ENCODE assay signal across 31 cellular contexts in the genomic region with DNA sequence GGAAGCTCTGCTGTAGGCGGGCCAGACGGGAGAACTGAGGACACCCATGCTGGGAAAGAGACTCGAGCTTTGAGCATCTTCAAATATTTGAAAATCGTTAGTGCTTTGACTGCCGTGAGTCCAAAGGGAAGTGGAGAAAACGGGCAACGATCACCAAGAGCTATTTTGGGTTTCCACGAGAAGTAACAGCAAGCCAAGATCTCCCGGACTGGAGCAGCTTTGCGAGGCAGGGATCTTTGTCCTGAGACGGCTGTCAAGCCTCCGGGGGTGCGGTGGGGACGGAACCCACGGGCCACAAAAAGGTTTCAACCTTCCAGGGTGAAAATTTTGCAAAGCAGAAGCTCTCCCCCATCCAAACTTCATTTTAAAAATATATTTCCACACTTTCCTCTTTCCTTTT.
DNase-seq lines count a peak whose midpoint lies in the region; ATAC-seq and TF ChIP-seq lines count a peak whose summit lies in the region.
"Had no signal": no experiment of that assay in that cellular context is flagged by ENCODE, and none has a peak within 500 bp of the region (broad histone marks: within the 10 kb centered on the region; RNA-seq: fewer than 3 reads in every experiment).

No MANE protein-coding gene starts in this region.

- intact Hi-C loops in activated CD4-positive, alpha-beta memory T cell treated with anti-CD3 and anti-CD28 coated beads for 36 hours (cut with micrococcal nuclease): no loop called here

- peaks cover under 1% of the 10 kb centered on the region for H3K4me1 Mint-ChIP-seq in activated CD4-positive, alpha-beta memory T cell treated with anti-CD3 and anti-CD28 coated beads, Interleukin-2, amount 10 ng/mL, durations not matched to agents 7 days and 5 days
- H3K4me1 Mint-ChIP-seq in activated CD4-positive, alpha-beta memory T cell treated with anti-CD3 and anti-CD28 coated beads for 36 hours (ENCODE audit: low read depth): no peaks in the 10 kb centered on the region
- H3K4me1 Mint-ChIP-seq: activated naive CD8-positive, alpha-beta T cell treated with anti-CD3 and anti-CD28 coated beads for 36 hours; naive B cell had no signal

- no peak overlapping the region for H2AFZ ChIP-seq in osteoblast (ENCODE audit: low read length)

- H3K4me1 ChIP-seq in lung (ENCODE audit: control insufficient read depth in 2 of 2, insufficient read depth in 2 of 2, low read length in 2 of 2): peaks cover 0 to 8% of the 10 kb centered on the region in 2 donors
- peaks cover 8 to 34% of the 10 kb centered on the region in 2 donors for H3K4me1 ChIP-seq in thoracic aorta (ENCODE audit: control insufficient read depth in 1 of 2, low read depth in 2 of 2)
- H3K4me1 ChIP-seq in osteoblast (ENCODE audit: insufficient read depth, low read length): no peaks in the 10 kb centered on the region
- H3K4me1 ChIP-seq: A549, uterus had no signal

- H3K27me3 ChIP-seq in H7 (ENCODE audit: control insufficient read depth, insufficient read depth, low read length): no peaks in the 10 kb centered on the region
- no peaks in the 10 kb centered on the region for H3K27me3 ChIP-seq in lung (ENCODE audit: control insufficient read depth, insufficient read depth)
- H3K27me3 ChIP-seq in thoracic aorta (replicated peaks; ENCODE audit: insufficient read depth): no peaks in the 10 kb centered on the region
- no peaks in the 10 kb centered on the region for H3K27me3 ChIP-seq in osteoblast (ENCODE audit: insufficient read depth, low read length)
- H3K27me3 ChIP-seq: cardiac muscle cell, suprapubic skin, uterus had no signal

- H3K27ac Mint-ChIP-seq in activated CD4-positive, alpha-beta memory T cell treated with anti-CD3 and anti-CD28 coated beads, Interleukin-2, amount 10 ng/mL, durations not matched to agents 7 days and 5 days: no peak overlapping the region
- H3K27ac Mint-ChIP-seq in activated CD4-positive, alpha-beta memory T cell treated with anti-CD3 and anti-CD28 coated beads for 36 hours: no peak overlapping the region
- H3K27ac Mint-ChIP-seq: activated naive CD8-positive, alpha-beta T cell treated with anti-CD3 and anti-CD28 coated beads for 36 hours; CD4-positive, alpha-beta memory T cell; naive B cell; T-helper 1 cell treated with Interleukin-12 subunit alpha and Interleukin-12 subunit beta and Interleukin-4 antibody, amounts not matched to agents 30 μg/mL and 1 μg/mL, for 36 hours had no signal

- H3K4me3 Mint-ChIP-seq in activated CD4-positive, alpha-beta memory T cell treated with anti-CD3 and anti-CD28 coated beads, Interleukin-2, amount 10 ng/mL, durations not matched to agents 7 days and 5 days: no peak overlapping the region
- H3K4me3 Mint-ChIP-seq in activated CD4-positive, alpha-beta memory T cell treated with anti-CD3 and anti-CD28 coated beads for 36 hours: no peak overlapping the region
- H3K4me3 Mint-ChIP-seq: activated naive CD8-positive, alpha-beta T cell treated with anti-CD3 and anti-CD28 coated beads for 36 hours; CD4-positive, alpha-beta memory T cell; T-helper 1 cell treated with Interleukin-12 subunit alpha and Interleukin-12 subunit beta and Interleukin-4 antibody, amounts not matched to agents 30 μg/mL and 1 μg/mL, for 36 hours had no signal

- H3K9me3 ChIP-seq in lung (ENCODE audit: control insufficient read depth in 2 of 2, insufficient read depth in 1 of 2, low read length in 1 of 2) (no peaks in the 10 kb centered on the region), thoracic aorta (no peaks in the 10 kb centered on the region), osteoblast (ENCODE audit: low read depth, low read length) (no peaks in the 10 kb centered on the region)
- H3K9me3 ChIP-seq: A549, suprapubic skin, uterus had no signal

- H3K9me3 Mint-ChIP-seq in activated CD4-positive, alpha-beta memory T cell treated with anti-CD3 and anti-CD28 coated beads, Interleukin-2, amount 10 ng/mL, durations not matched to agents 7 days and 5 days: no peaks in the 10 kb centered on the region
- H3K9me3 Mint-ChIP-seq in activated CD4-positive, alpha-beta memory T cell treated with anti-CD3 and anti-CD28 coated beads for 36 hours: no peaks in the 10 kb centered on the region
- H3K9me3 Mint-ChIP-seq: activated naive CD8-positive, alpha-beta T cell treated with anti-CD3 and anti-CD28 coated beads for 36 hours; CD4-positive, alpha-beta memory T cell; T-helper 1 cell treated with Interleukin-12 subunit alpha and Interleukin-12 subunit beta and Interleukin-4 antibody, amounts not matched to agents 30 μg/mL and 1 μg/mL, for 36 hours had no signal

- H3K27me3 Mint-ChIP-seq in activated CD4-positive, alpha-beta memory T cell treated with anti-CD3 and anti-CD28 coated beads, Interleukin-2, amount 10 ng/mL, durations not matched to agents 7 days and 5 days: peaks cover 2% of the 10 kb centered on the region
- H3K27me3 Mint-ChIP-seq in activated CD4-positive, alpha-beta memory T cell treated with anti-CD3 and anti-CD28 coated beads for 36 hours: peaks cover under 1% of the 10 kb centered on the region

- CTCF ChIA-PET in activated CD4-positive, alpha-beta memory T cell treated with anti-CD3 and anti-CD28 coated beads, Interleukin-2, amount 10 ng/mL, durations not matched to agents 7 days and 5 days (lab: Charles Lee): interaction anchor here (0.6 kb wide), 1 partner anchor 197 kb away, joined by 6 read pairs; no protein-coding TSS in a partner anchor
- CTCF ChIA-PET in activated CD4-positive, alpha-beta memory T cell treated with anti-CD3 and anti-CD28 coated beads for 36 hours (lab: Charles Lee): no interaction called here

- H3K4me3 ChIP-seq in H7 (ENCODE audit: insufficient read depth, low read depth, low read length) (no peak overlapping the region), lung (no peak overlapping the region), thoracic aorta (peak overlapping the region; percentile 44), osteoblast (ENCODE audit: insufficient read depth, low read length) (no peak overlapping the region)
- H3K4me3 ChIP-seq: A549, cardiac muscle cell, SK-N-MC, suprapubic skin, uterus had no signal

- no peaks in the 10 kb centered on the region for H3K36me3 Mint-ChIP-seq in activated CD4-positive, alpha-beta memory T cell treated with anti-CD3 and anti-CD28 coated beads, Interleukin-2, amount 10 ng/mL, durations not matched to agents 7 days and 5 days (ENCODE audit: low read depth)
- no peaks in the 10 kb centered on the region for H3K36me3 Mint-ChIP-seq in activated CD4-positive, alpha-beta memory T cell treated with anti-CD3 and anti-CD28 coated beads for 36 hours
- H3K36me3 Mint-ChIP-seq: activated naive CD8-positive, alpha-beta T cell treated with anti-CD3 and anti-CD28 coated beads for 36 hours; CD4-positive, alpha-beta memory T cell; naive B cell had no signal

- H3K36me3 ChIP-seq in H7 (replicated peaks; ENCODE audit: control insufficient read depth, insufficient read depth, low read length) (no peaks in the 10 kb centered on the region), lung (ENCODE audit: control insufficient read depth in 2 of 2, insufficient read depth in 2 of 2, low read length in 2 of 2) (no peaks in the 10 kb centered on the region), thoracic aorta (no peaks in the 10 kb centered on the region), osteoblast (ENCODE audit: insufficient read depth, low read length) (no peaks in the 10 kb centered on the region)
- H3K36me3 ChIP-seq: cardiac muscle cell, suprapubic skin, uterus had no signal

- H3K27ac ChIP-seq in lung (ENCODE audit: low read depth in 1 of 2, low read length in 1 of 2) (no peak overlapping the region), thoracic aorta (peak overlapping the region; percentile 62 to 82), osteoblast (ENCODE audit: low read depth, low read length) (no peak overlapping the region)
- H3K27ac ChIP-seq: A549, cardiac muscle cell, SK-N-MC, suprapubic skin, uterus had no signal

- ATAC-seq in lung (ENCODE audit: insufficient read depth, low FRiP score): no peak
- ATAC-seq in thoracic aorta (ENCODE audit: insufficient number of reproducible peaks, low FRiP score, low read depth): no peak
- no peak for ATAC-seq in GM19023 (IDR thresholded peaks at IDR 0.05; ENCODE audit: unreplicated experiment)
- ATAC-seq: HepG2 had no signal

- TF ChIP-seq CTCF in lung (IDR thresholded peaks at IDR 0.05; ENCODE audit: control extremely low read depth, extremely low read depth): no peak
- TF ChIP-seq CTCF in thoracic aorta (IDR thresholded peaks at IDR 0.05): no peak
- no peak for TF ChIP-seq CTCF in osteoblast (IDR thresholded peaks at IDR 0.05; ENCODE audit: extremely low read depth, low read depth, low read length)

- no peaks in the 10 kb centered on the region for H4K20me1 ChIP-seq in osteoblast (ENCODE audit: insufficient read depth, low read length)

- H3K4me2 ChIP-seq in osteoblast (ENCODE audit: insufficient read depth, low read length): no peak overlapping the region
- H3K4me2 ChIP-seq: A549 had no signal

- WGBS in lung, 2 donors: 71 to 73% methylated on average over 15 of the region's 15 CpGs

- no peaks in the 10 kb centered on the region for H3K79me2 ChIP-seq in osteoblast (ENCODE audit: insufficient read depth, low read length)

- peak; percentile 8 for DNase-seq in activated CD4-positive, alpha-beta memory T cell treated with anti-CD3 and anti-CD28 coated beads, Interleukin-2, amount 10 ng/mL, durations not matched to agents 7 days and 5 days
- DNase-seq in activated CD4-positive, alpha-beta memory T cell treated with anti-CD3 and anti-CD28 coated beads for 36 hours: no peak
- DNase-seq in H7: peak; percentile 16
- DNase-seq in lung (ENCODE audit: low spot score): peak; percentile 21
- no peak for DNase-seq in thoracic aorta (ENCODE audit: low spot score)
- no peak for DNase-seq in stimulated activated CD4-positive, alpha-beta T cell treated with anti-CD3 and anti-CD28 coated beads, Interleukin-1b, Interleukin-23, amount 100 ng/mL, for 48 hours
- DNase-seq in osteoblast (ENCODE audit: insufficient read length, low spot score, missing footprints): no peak
- DNase-seq: activated CD4-positive, alpha-beta T cell treated with anti-CD3 and anti-CD28 coated beads, Interleukin-2, amount 50 U/mL, for 48 hours; activated naive CD8-positive, alpha-beta T cell treated with anti-CD3 and anti-CD28 coated beads for 36 hours; activated T-cell treated with anti-CD3 and anti-CD28 coated beads for 4 hours; anterior cingulate cortex; CD4-positive, alpha-beta memory T cell; cortex of kidney; foreskin fibroblast; Kasumi-1; midbrain; naive B cell; NCI-H1048; NCI-H187; NCI-H2171 treated with DMSO at 0.1 percent for 48 hours; NCI-H510A treated with DMSO at 0.1 percent for 48 hours; stimulated activated CD4-positive, alpha-beta T cell treated with anti-CD3 and anti-CD28 coated beads, Interleukin-15, amount 100 ng/mL, for 24 hours; stimulated activated naive CD4-positive, alpha-beta T cell had no signal

- POLR2A ChIA-PET in activated CD4-positive, alpha-beta memory T cell treated with anti-CD3 and anti-CD28 coated beads, Interleukin-2, amount 10 ng/mL, durations not matched to agents 7 days and 5 days (lab: Charles Lee): no interaction called here
- POLR2A ChIA-PET in activated CD4-positive, alpha-beta memory T cell treated with anti-CD3 and anti-CD28 coated beads for 36 hours (lab: Charles Lee): no interaction called here

Comparison
In these comparisons a context has a peak if more than half of its experiments do, and no peak if none do; other contexts are left out.
1. DNase-seq: peak in activated CD4-positive, alpha-beta memory T cell treated with anti-CD3 and anti-CD28 coated beads, Interleukin-2, amount 10 ng/mL, durations not matched to agents 7 days and 5 days (single experiment), H7 (single experiment) and lung (single experiment); none in activated CD4-positive, alpha-beta memory T cell treated with anti-CD3 and anti-CD28 coated beads for 36 hours (single experiment), thoracic aorta (single experiment), stimulated activated CD4-positive, alpha-beta T cell treated with anti-CD3 and anti-CD28 coated beads, Interleukin-1b, Interleukin-23, amount 100 ng/mL, for 48 hours (single experiment) and osteoblast (single experiment).
2. H3K27ac ChIP-seq: peak in thoracic aorta (2 of 2); none in lung (0 of 2) and osteoblast (single experiment).